Comparison of ENCODE assay signal across 21 cellular contexts in the genomic region with DNA sequence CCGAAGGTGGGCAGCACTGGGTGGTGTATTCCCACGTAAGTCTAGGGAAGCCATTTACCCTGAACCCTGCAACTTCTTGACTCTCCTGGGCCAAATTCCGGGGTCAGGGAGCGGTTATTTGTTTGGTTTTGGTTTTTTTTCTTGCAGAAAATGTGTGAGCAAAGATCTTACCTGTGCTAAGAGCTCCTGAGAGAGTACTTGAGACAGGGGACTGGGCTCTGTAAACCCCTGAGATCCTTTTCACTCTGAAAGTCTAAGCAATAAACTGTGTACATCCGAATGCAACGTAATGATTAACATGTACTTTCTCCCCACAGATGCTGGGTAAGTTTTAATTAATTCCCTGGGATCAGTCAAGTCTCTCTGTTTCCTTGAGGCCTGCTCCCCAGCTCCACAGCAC. TPM values are rescaled to one million over a fixed set of nuclear protein-coding genes. Genes with fewer than 3 reads are reported as not detected.
"Had no signal": no experiment of that assay in that cellular context is flagged by ENCODE, and none has a peak within 500 bp of the region (broad histone marks: within the 10 kb centered on the region; RNA-seq: fewer than 3 reads in every experiment).

No MANE protein-coding gene starts in this region.

- H3K4me2 ChIP-seq: SK-N-SH had no signal

- DNase-seq: activated CD4-positive, alpha-beta T cell treated with anti-CD3 and anti-CD28 coated beads, Interleukin-2, amount 50 U/mL, for 4 hours; activated CD8-positive, alpha-beta memory T cell treated with anti-CD3 and anti-CD28 coated beads, Interleukin-2, amount 10 ng/mL, durations not matched to agents 7 days and 5 days; activated naive CD4-positive, alpha-beta T cell treated with anti-CD3 and anti-CD28 coated beads for 36 hours; activated T-cell treated with anti-CD3 and anti-CD28 coated beads, Interleukin-2, amount 50 U/mL, for 1 hour; anterior cingulate cortex; central memory CD4-positive, alpha-beta T cell; dorsolateral prefrontal cortex; foreskin melanocyte; immature natural killer cell; kidney glomerular epithelial cell; mammary epithelial cell; SK-N-SH; spleen; stimulated activated CD4-positive, alpha-beta T cell treated with anti-CD3 and anti-CD28 coated beads, Interleukin-4, amount 100 ng/mL, for 4 hours; thyroid gland had no signal

- H3K27me3 ChIP-seq: dorsolateral prefrontal cortex, spleen, thyroid gland had no signal

- ATAC-seq: activated CD8-positive, alpha-beta memory T cell treated with anti-CD3 and anti-CD28 coated beads, Interleukin-2, amount 10 ng/mL, durations not matched to agents 7 days and 5 days; stimulated activated memory B cell treated with anti-CD40 and anti-IgM and Interleukin-4, amounts not matched to agents 10 μg/mL and 1 μg/mL and 100 μg/mL, for 72 hours had no signal

- H3K27ac ChIP-seq: spleen, thyroid gland had no signal

- H3K4me1 ChIP-seq: thyroid gland had no signal

- H3K36me3 ChIP-seq: spleen, thyroid gland had no signal

- H3K9me2 ChIP-seq: SK-N-SH had no signal

- H3K9me3 ChIP-seq: SK-N-SH, spleen, thyroid gland had no signal

- H3K4me3 ChIP-seq: dorsolateral prefrontal cortex, spleen, thyroid gland had no signal

RNA-seq across cellular contexts. Expression of gene OR10P1, which starts 21.5 kb away (rescaled TPM):
- total RNA-seq: activated CD8-positive, alpha-beta memory T cell treated with anti-CD3 and anti-CD28 coated beads, Interleukin-2, amount 10 ng/mL, durations not matched to agents 7 days and 5 days; activated naive CD4-positive, alpha-beta T cell treated with anti-CD3 and anti-CD28 coated beads for 36 hours; dorsolateral prefrontal cortex; epithelial cell of proximal tubule; mammary epithelial cell; neural crest cell; omental fat pad; progenitor cell of endocrine pancreas; sciatic nerve; spleen; thyroid gland had no signal
- polyA plus RNA-seq: immature natural killer cell, mammary epithelial cell, SK-N-SH, spleen had no signal
